ENCODE assay signal across 1 cellular context in genomic region chrX:153878969-153879653, GRCh38.
TF ChIP-seq lines count a peak whose summit lies in the region.

No MANE protein-coding gene starts in this region.

TF ChIP-seq in HepG2, 621 proteins besides CTCF, POLR2A, EP300 and RAD21:
- TF ChIP-seq SPEN (CRISPR knock-in tag; IDR thresholded peaks at IDR 0.05; ENCODE audit: low read depth) (no peak), SNAI1 (CRISPR knock-in tag; IDR thresholded peaks at IDR 0.05; ENCODE audit: borderline replicate concordance) (no peak), ZUFSP (CRISPR knock-in tag; IDR thresholded peaks at IDR 0.05; ENCODE audit: borderline replicate concordance) (no peak), POLR2AphosphoS2 (IDR thresholded peaks at IDR 0.05; ENCODE audit: low read depth, low read length) (no peak), ZNF251 (CRISPR knock-in tag; IDR thresholded peaks at IDR 0.05) (no peak), ZFP91 (CRISPR knock-in tag; IDR thresholded peaks at IDR 0.05; ENCODE audit: borderline replicate concordance) (no peak), RCOR2 (CRISPR knock-in tag; IDR thresholded peaks at IDR 0.05) (no peak), ZNF792 (CRISPR knock-in tag; IDR thresholded peaks at IDR 0.05) (no peak), HNF1B (CRISPR knock-in tag; IDR thresholded peaks at IDR 0.05) (no peak), AGO2 (optimal IDR thresholded peaks at IDR 0.05; ENCODE audit: low read depth, low read length) (no peak), ZNF720 (CRISPR knock-in tag; IDR thresholded peaks at IDR 0.05) (no peak), KMT2B (CRISPR knock-in tag; IDR thresholded peaks at IDR 0.05) (no peak)
